Comparison of ENCODE assay signal across 7 cellular contexts in genomic region chr7:5088228-5088833, GRCh38. TPM values are rescaled to one million over a fixed set of nuclear protein-coding genes. Genes with fewer than 3 reads are reported as not detected.
A peak's percentile ranks its signal among the peaks of the same experiment; 100 is the strongest.
DNase-seq lines count a peak whose midpoint lies in the region; ATAC-seq and TF ChIP-seq lines count a peak whose summit lies in the region.
"Not testable (repeated sequence)": the region's sequence is repeated elsewhere in the genome, so short reads cannot be mapped to it uniquely, and the experiment has no call there.

No MANE protein-coding gene starts in this region.

- not testable (repeated sequence) for H3K27me3 ChIP-seq in foreskin keratinocyte, right lobe of liver

- not testable (repeated sequence) for H3K36me3 ChIP-seq in right lobe of liver

- POLR2A ChIA-PET in MCF 10A (lab: Yijun Ruan, JAX): not testable (repeated sequence)

- not testable (repeated sequence) for H3K27ac Mint-ChIP-seq in MCF 10A (ENCODE audit: low read depth, unreplicated experiment)

- TF ChIP-seq CTCF in MCF 10A (IDR thresholded peaks at IDR 0.05; ENCODE audit: unreplicated experiment); right lobe of liver (IDR thresholded peaks at IDR 0.05): not testable (repeated sequence)
- peak; percentile 37 for TF ChIP-seq CTCF in foreskin keratinocyte (conservative IDR thresholded peaks at IDR 0.05)

- ATAC-seq in foreskin keratinocyte (peak; percentile 35), right lobe of liver (peak in 3 of 4 donors; percentile 31 to 39 (median 39))

- intact Hi-C loops in MCF 10A (cut with micrococcal nuclease): loop anchor here (10.0 kb wide), 1 partner anchor 474 kb away; no protein-coding TSS in a partner anchor
- intact Hi-C loops in right lobe of liver (cut with DNase I): loop anchor here (5.0 to 10.0 kb wide), 2 partner anchors 116 to 284 kb away; no protein-coding TSS in a partner anchor

- H3K4me1 Mint-ChIP-seq in MCF 10A (ENCODE audit: insufficient read depth, unreplicated experiment): not testable (repeated sequence)

- not testable (repeated sequence) for H3K4me3 ChIP-seq in right lobe of liver

- TF ChIP-seq POLR2A in right lobe of liver (IDR thresholded peaks at IDR 0.05): not testable (repeated sequence)

- not testable (repeated sequence) for H3K27me3 Mint-ChIP-seq in MCF 10A (ENCODE audit: insufficient read depth, unreplicated experiment)

- not testable (repeated sequence) for H3K9me3 Mint-ChIP-seq in MCF 10A (ENCODE audit: unreplicated experiment)

- DNase-seq in DMS53 treated with DMSO at 0.1 percent for 48 hours (lab: John Stamatoyannopoulos, UW; ENCODE audit: unreplicated experiment): peak; percentile 37
- DNase-seq in HT1080 (ENCODE audit: low read depth): peak; percentile 75
- DNase-seq in NCI-H2227 (lab: John Stamatoyannopoulos, UW; ENCODE audit: unreplicated experiment): peak; percentile 43
- DNase-seq in RPMI7951 (ENCODE audit: low read depth): peak; percentile 61
- DNase-seq in MCF 10A (ENCODE audit: unreplicated experiment): peak; percentile 67
- DNase-seq in foreskin keratinocyte: peak in 1 of 2 donors; percentile 49
- DNase-seq in right lobe of liver: peak in 1 of 3 donors; percentile 19

- not testable (repeated sequence) for H3K27ac ChIP-seq in foreskin keratinocyte, right lobe of liver

- not testable (repeated sequence) for H3K4me1 ChIP-seq in foreskin keratinocyte, right lobe of liver

- H3K36me3 Mint-ChIP-seq in MCF 10A (ENCODE audit: insufficient read depth, unreplicated experiment): not testable (repeated sequence)

- not testable (repeated sequence) for BruUV-seq in MCF 10A (replicated peaks; lab: Mats Ljungman, UMichigan)

- not testable (repeated sequence) for H3K9me3 ChIP-seq in right lobe of liver

- not testable (repeated sequence) for H3K4me3 Mint-ChIP-seq in MCF 10A (ENCODE audit: unreplicated experiment)

- CTCF ChIA-PET in MCF 10A (lab: Yijun Ruan, JAX): interaction anchor here (1.7 kb wide), 1 partner anchor 115 kb away, joined by 5 read pairs; no protein-coding TSS in a partner anchor

- WGBS in right lobe of liver (ENCODE audit: insufficient coverage, low coverage, low lambda C conversion rate, missing lambda C conversion rate): 61% methylated on average over 9 of the region's 12 CpGs

RNA-seq across cellular contexts. Expression of gene RBAK, which starts 42.7 kb away (rescaled TPM):
- total RNA-seq in HT1080 (2014; rRNA removed; shearing (Covaris generic)): 5.0 and 5.3 TPM in 2 replicates
- 3.1 and 4.7 TPM in 2 replicates for polyA plus RNA-seq in HT1080 (2015; cell fraction: cytosol; rRNA removed)
- 10.2 and 11.0 TPM in 2 replicates for polyA plus RNA-seq in HT1080 (2015; cell fraction: nucleus; rRNA removed)
- 7.7 and 9.7 TPM in 2 replicates for total RNA-seq in RPMI7951 (2014; rRNA removed; shearing (Covaris generic))
- total RNA-seq in MCF 10A (2022): 14.4 and 14.6 TPM in 2 replicates
- 7.2 and 8.1 TPM in 2 replicates for total RNA-seq in foreskin keratinocyte
- 1.6 and 1.7 TPM in 2 replicates for polyA plus RNA-seq in foreskin keratinocyte
- total RNA-seq in right lobe of liver: 1 to 10 TPM; 4.0 to 6.9 (median 5.1) TPM
